ENCODE assay signal across 8 cellular contexts in genomic region chr7:5525271-5526189, GRCh38. TPM values are rescaled to one million over a fixed set of nuclear protein-coding genes. Genes with fewer than 3 reads are reported as not detected.
DNase-seq lines count a peak whose midpoint lies in the region; ATAC-seq and TF ChIP-seq lines count a peak whose summit lies in the region.

No MANE protein-coding gene starts in this region.

- H3K27me3 ChIP-seq in Panc1 (ENCODE audit: control insufficient read depth, insufficient read depth, low read length) (no peaks in the 10 kb centered on the region), brain microvascular endothelial cell (replicated peaks) (no peaks in the 10 kb centered on the region)

- H3K4me1 ChIP-seq in Panc1 (ENCODE audit: control insufficient read depth, insufficient read depth, low read length) (peaks cover 24% of the 10 kb centered on the region), mesodermal cell (ENCODE audit: control insufficient read depth, insufficient read depth, low read length, poor library complexity, severe bottlenecking) (no peaks in the 10 kb centered on the region)

- in situ Hi-C loops in Panc1 (cut with HindIII; ENCODE audit: low pct_unique_long_range_greater_than_20kb, low sequenced_read_pairs), result no loop called here
- in situ Hi-C loops in brain microvascular endothelial cell (cut with HindIII; ENCODE audit: low pct_ligation_motif_present, low sequenced_read_pairs), result no loop called here

- H3K9me3 ChIP-seq in Panc1 (ENCODE audit: control insufficient read depth, insufficient read depth, low read depth, low read length) (no peaks in the 10 kb centered on the region), mesodermal cell (ENCODE audit: control insufficient read depth, low read length) (no peaks in the 10 kb centered on the region)

- CTCF ChIA-PET in Panc1 (lab: Charles Lee), result interaction anchor here (0.9 to 1.0 kb wide), 2 partner anchors 32 to 140 kb away, joined by 3 read pairs; no protein-coding TSS in a partner anchor

- WGBS in mesodermal cell (ENCODE audit: insufficient coverage in 2 of 2), 2 experiments, result 96 to 97% methylated on average over 8 to 11 of the region's 11 CpGs

- no peak for TF ChIP-seq CTCF in Panc1 (IDR thresholded peaks at IDR 0.05)
- TF ChIP-seq CTCF in brain microvascular endothelial cell (IDR thresholded peaks at IDR 0.05; ENCODE audit: low read depth, low read length, missing control alignments), result no peak

- DNase-seq in SKM-1 treated with dmso at 0.1 percent for 144 hours (lab: John Stamatoyannopoulos, UW; ENCODE audit: unreplicated experiment), result peak; percentile 47
- no peak for DNase-seq in SKM-1 (lab: John Stamatoyannopoulos, UW; ENCODE audit: unreplicated experiment)
- DNase-seq in Panc1 (ENCODE audit: low read depth, low spot score), result peak; percentile 80
- no peak for DNase-seq in brain microvascular endothelial cell
- DNase-seq in caudate nucleus (lab: John Stamatoyannopoulos, UW), result no peak

- BruUV-seq in Panc1 (replicated peaks; lab: Mats Ljungman, UMichigan), result no TSS peak

- no peak overlapping the region for H3K4me3 ChIP-seq in Panc1 (ENCODE audit: low read depth in 2 of 2, low read length in 2 of 2)
- peak overlapping the region; percentile 12 for H3K4me3 ChIP-seq in brain microvascular endothelial cell (ENCODE audit: low read depth, low read length)
- H3K4me3 ChIP-seq in mesodermal cell (ENCODE audit: extremely low read depth, insufficient read depth, low read length, poor library complexity, severe bottlenecking), result no peak overlapping the region

- ATAC-seq in Panc1 (peak; percentile 2), GM21576 (IDR thresholded peaks at IDR 0.05; ENCODE audit: unreplicated experiment) (no peak)
- no peak for ATAC-seq in activated CD4-positive, CD25-positive, alpha-beta regulatory T cell treated with anti-CD3 and anti-CD28 coated beads, Interleukin-2, amount 50 U/mL, for 24 hours

- intact Hi-C loops in Panc1 (cut with micrococcal nuclease; ENCODE audit: unreplicated experiment), result no loop called here

- H3K36me3 ChIP-seq in Panc1 (ENCODE audit: control insufficient read depth, insufficient read depth, low read length) (peaks cover 27% of the 10 kb centered on the region), brain microvascular endothelial cell (replicated peaks) (peaks cover 61% of the 10 kb centered on the region), mesodermal cell (ENCODE audit: control insufficient read depth, insufficient read depth, low read length) (peaks cover 49% of the 10 kb centered on the region)

- H3K27ac ChIP-seq in Panc1 (ENCODE audit: low read length) (no peak overlapping the region; the same call in 1 of the 2 replicates), brain microvascular endothelial cell (no peak overlapping the region), mesodermal cell (ENCODE audit: low read depth, low read length, severe bottlenecking) (peak overlapping the region; percentile 81), caudate nucleus (ENCODE audit: low read depth, low read length) (no peak overlapping the region)

- POLR2A ChIA-PET in Panc1 (lab: Charles Lee), result interaction anchor here (0.6 to 1.3 kb wide), 4 partner anchors 28 to 1212 kb away, joined by 3 to 6 read pairs (median 3); no protein-coding TSS in a partner anchor

RNA-seq across cellular contexts. Expression of gene ACTB, which starts 4.9 kb away (rescaled TPM):
- 4,511 TPM for total RNA-seq in Panc1 (2021; ENCODE audit: unreplicated experiment)
- polyA plus RNA-seq in Panc1 (2012; ENCODE audit: insufficient read length), result 7,753 TPM
- 3,902 TPM for polyA plus RNA-seq in mesodermal cell (2013, experiment 1 of 2)
- 3,238 TPM for polyA plus RNA-seq in mesodermal cell (2013, experiment 2 of 2)

RNA-seq across cellular contexts. Expression of gene FBXL18, which starts 11.9 kb away (rescaled TPM):
- total RNA-seq in Panc1 (2021; ENCODE audit: unreplicated experiment), result 29.2 TPM
- 23.0 TPM for polyA plus RNA-seq in Panc1 (2012; ENCODE audit: insufficient read length)
- 6.0 TPM for polyA plus RNA-seq in mesodermal cell (2013, experiment 1 of 2)
- polyA plus RNA-seq in mesodermal cell (2013, experiment 2 of 2), result 4.9 TPM

Comparison
In these comparisons a context has a peak if more than half of its experiments do, and no peak if none do; other contexts are left out.
1. DNase-seq: peak in SKM-1 treated with dmso at 0.1 percent for 144 hours (single experiment) and Panc1 (single experiment); none in SKM-1 (single experiment), brain microvascular endothelial cell (single experiment) and caudate nucleus (0 of 61).